In genomic region chr6:139306582-139306981, GRCh38 we compare ENCODE assay signal across 1 cellular context.
TF ChIP-seq lines count a peak whose summit lies in the region.

No MANE protein-coding gene starts in this region.

TF ChIP-seq in WTC11, 78 proteins besides CTCF, POLR2A, EP300 and RAD21 (continued from another document):
- TF ChIP-seq PREB (CRISPR knock-in tag; IDR thresholded peaks at IDR 0.05; ENCODE audit: borderline replicate concordance) (no peak), ZNF396 (CRISPR knock-in tag; IDR thresholded peaks at IDR 0.05; ENCODE audit: borderline replicate concordance) (no peak), ZBTB43 (CRISPR knock-in tag; IDR thresholded peaks at IDR 0.05) (no peak), ELF4 (CRISPR knock-in tag; IDR thresholded peaks at IDR 0.05; ENCODE audit: low read depth) (no peak), EMX1 (CRISPR knock-in tag; IDR thresholded peaks at IDR 0.05) (no peak), ZNF423 (CRISPR knock-in tag; IDR thresholded peaks at IDR 0.05) (no peak), HMGA2 (CRISPR knock-in tag; IDR thresholded peaks at IDR 0.05) (no peak), NR3C1 (CRISPR knock-in tag; conservative IDR thresholded peaks at IDR 0.05; ENCODE audit: low read depth) (no peak), FOXK1 (CRISPR knock-in tag; IDR thresholded peaks at IDR 0.05) (no peak), ZNF512 (CRISPR knock-in tag; IDR thresholded peaks at IDR 0.05; ENCODE audit: borderline replicate concordance) (no peak), FOXP4 (CRISPR knock-in tag; IDR thresholded peaks at IDR 0.05) (no peak), ZNF317 (CRISPR knock-in tag; IDR thresholded peaks at IDR 0.05; ENCODE audit: borderline replicate concordance, low read depth) (no peak), ZNF425 (CRISPR knock-in tag; conservative IDR thresholded peaks at IDR 0.05) (no peak)
